18 cellular contexts compared by ENCODE assay signal in genomic region chr10:6143128-6143527, GRCh38. TPM values are rescaled to one million over a fixed set of nuclear protein-coding genes. Genes with fewer than 3 reads are reported as not detected.
DNase-seq lines count a peak whose midpoint lies in the region; ATAC-seq and TF ChIP-seq lines count a peak whose summit lies in the region.
"Had no signal": no experiment of that assay in that cellular context is flagged by ENCODE, and none has a peak within 500 bp of the region (broad histone marks: within the 10 kb centered on the region; RNA-seq: fewer than 3 reads in every experiment).

No MANE protein-coding gene starts in this region.

- H3K4me1 Mint-ChIP-seq in activated T-helper 17 cell treated with anti-CD3 and anti-CD28 coated beads, Interleukin-2, amount 50 U/mL, for 72 hours = peaks cover 44% of the 10 kb centered on the region
- peaks cover 29 to 35% of the 10 kb centered on the region in 2 donors for H3K4me1 Mint-ChIP-seq in natural killer cell

- 0 out of 2 replicates have a peak, but pooled peaks cover 11% of the 10 kb centered on the region for H3K36me3 ChIP-seq in BLaER1
- H3K36me3 ChIP-seq in ascending aorta = no peaks in the 10 kb centered on the region

- peak overlapping the region; percentile 83 for H3K4me3 Mint-ChIP-seq in activated T-helper 17 cell treated with anti-CD3 and anti-CD28 coated beads, Interleukin-2, amount 50 U/mL, for 72 hours
- H3K4me3 Mint-ChIP-seq in natural killer cell = peak overlapping the region; percentile 96

- H3K27ac ChIP-seq in BLaER1 = no peak overlapping the region
- H3K27ac ChIP-seq in ascending aorta = no peak overlapping the region
- H3K27ac ChIP-seq: C4-2B, esophagus muscularis mucosa, SJSA1 had no signal

- H3K4me1 ChIP-seq in BLaER1 = peaks cover 76% of the 10 kb centered on the region
- H3K4me1 ChIP-seq in ascending aorta = peaks cover 6 to 16% of the 10 kb centered on the region in 2 donors

- ATAC-seq in activated T-helper 17 cell treated with anti-CD3 and anti-CD28 coated beads, Interleukin-2, amount 50 U/mL, for 72 hours (replicated peaks) = no peak
- no peak for ATAC-seq in natural killer cell
- ATAC-seq in HG02870 (IDR thresholded peaks at IDR 0.05; ENCODE audit: unreplicated experiment) = no peak
- ATAC-seq: PC-3 had no signal

- no peak overlapping the region for H3K9ac ChIP-seq in BLaER1

- DNase-seq in CD1c-positive myeloid dendritic cell (ENCODE audit: extremely low spot score) (peak; percentile 30), natural killer cell (no peak), medulla oblongata (ENCODE audit: extremely low spot score) (no peak), ascending aorta (ENCODE audit: low spot score in 2 of 2) (no peak)
- DNase-seq: dorsolateral prefrontal cortex; glutamatergic neuron; mesendoderm; NCI-H2029; NCI-H526; PC-3; stimulated activated CD4-positive, alpha-beta T cell treated with anti-CD3 and anti-CD28 coated beads, Interleukin-4, amount 100 ng/mL, for 4 hours had no signal

- no peaks in the 10 kb centered on the region for H3K9me3 Mint-ChIP-seq in activated T-helper 17 cell treated with anti-CD3 and anti-CD28 coated beads, Interleukin-2, amount 50 U/mL, for 72 hours
- no peaks in the 10 kb centered on the region for H3K9me3 Mint-ChIP-seq in natural killer cell

- peak overlapping the region; percentile 97 for H3K27ac Mint-ChIP-seq in activated T-helper 17 cell treated with anti-CD3 and anti-CD28 coated beads, Interleukin-2, amount 50 U/mL, for 72 hours
- H3K27ac Mint-ChIP-seq in natural killer cell = no peak overlapping the region

- peaks cover 29% of the 10 kb centered on the region for H4K20me1 ChIP-seq in BLaER1

- H3K9me3 ChIP-seq in BLaER1 (no peaks in the 10 kb centered on the region), ascending aorta (no peaks in the 10 kb centered on the region)
- H3K9me3 ChIP-seq: esophagus muscularis mucosa, SJSA1, tibial nerve had no signal

- intact Hi-C loops in natural killer cell (cut with micrococcal nuclease) = loop anchor here (10.0 kb wide), 1 partner anchor 128 kb away; no protein-coding TSS in a partner anchor
- intact Hi-C loops in ascending aorta (cut with DNase I) = no loop called here

- H3K27me3 ChIP-seq in BLaER1 (no peaks in the 10 kb centered on the region), ascending aorta (no peaks in the 10 kb centered on the region)
- H3K27me3 ChIP-seq: dorsolateral prefrontal cortex, SJSA1 had no signal

- no peaks in the 10 kb centered on the region for H3K27me3 Mint-ChIP-seq in activated T-helper 17 cell treated with anti-CD3 and anti-CD28 coated beads, Interleukin-2, amount 50 U/mL, for 72 hours
- H3K27me3 Mint-ChIP-seq in natural killer cell (ENCODE audit: low read depth in 2 of 2) = peaks cover 0 to 5% of the 10 kb centered on the region in 2 donors

- H3K4me3 ChIP-seq in BLaER1 (no peak overlapping the region), ascending aorta (no peak overlapping the region)

- no peak for TF ChIP-seq CTCF in natural killer cell (IDR thresholded peaks at IDR 0.05)
- no peak for TF ChIP-seq CTCF in ascending aorta (IDR thresholded peaks at IDR 0.05)

- H3K4me2 ChIP-seq in BLaER1 = peak overlapping the region; percentile 85; the same call in 1 of the 2 replicates

- peaks cover 46% of the 10 kb centered on the region for H3K36me3 Mint-ChIP-seq in activated T-helper 17 cell treated with anti-CD3 and anti-CD28 coated beads, Interleukin-2, amount 50 U/mL, for 72 hours (ENCODE audit: low read depth)
- no peaks in the 10 kb centered on the region for H3K36me3 Mint-ChIP-seq in natural killer cell

RNA-seq across cellular contexts. Expression of gene RBM17, which starts 54.3 kb away (rescaled TPM):
- total RNA-seq in activated T-helper 17 cell treated with anti-CD3 and anti-CD28 coated beads, Interleukin-2, amount 50 U/mL, for 72 hours = 100 to 1,000 TPM; 157 to 253 TPM
- total RNA-seq in natural killer cell (100 to 1,000 TPM; 120 to 147 (median 147) TPM), ascending aorta (22.7 TPM)

RNA-seq across cellular contexts. Expression of gene PFKFB3, which starts 59.6 kb away (rescaled TPM):
- total RNA-seq in activated T-helper 17 cell treated with anti-CD3 and anti-CD28 coated beads, Interleukin-2, amount 50 U/mL, for 72 hours = 100 to 1,000 TPM; 157 to 310 TPM
- total RNA-seq in natural killer cell (10 to 100 TPM; 33.4 to 59.7 (median 39.0) TPM), ascending aorta (68.0 TPM)
